In the genomic region with DNA sequence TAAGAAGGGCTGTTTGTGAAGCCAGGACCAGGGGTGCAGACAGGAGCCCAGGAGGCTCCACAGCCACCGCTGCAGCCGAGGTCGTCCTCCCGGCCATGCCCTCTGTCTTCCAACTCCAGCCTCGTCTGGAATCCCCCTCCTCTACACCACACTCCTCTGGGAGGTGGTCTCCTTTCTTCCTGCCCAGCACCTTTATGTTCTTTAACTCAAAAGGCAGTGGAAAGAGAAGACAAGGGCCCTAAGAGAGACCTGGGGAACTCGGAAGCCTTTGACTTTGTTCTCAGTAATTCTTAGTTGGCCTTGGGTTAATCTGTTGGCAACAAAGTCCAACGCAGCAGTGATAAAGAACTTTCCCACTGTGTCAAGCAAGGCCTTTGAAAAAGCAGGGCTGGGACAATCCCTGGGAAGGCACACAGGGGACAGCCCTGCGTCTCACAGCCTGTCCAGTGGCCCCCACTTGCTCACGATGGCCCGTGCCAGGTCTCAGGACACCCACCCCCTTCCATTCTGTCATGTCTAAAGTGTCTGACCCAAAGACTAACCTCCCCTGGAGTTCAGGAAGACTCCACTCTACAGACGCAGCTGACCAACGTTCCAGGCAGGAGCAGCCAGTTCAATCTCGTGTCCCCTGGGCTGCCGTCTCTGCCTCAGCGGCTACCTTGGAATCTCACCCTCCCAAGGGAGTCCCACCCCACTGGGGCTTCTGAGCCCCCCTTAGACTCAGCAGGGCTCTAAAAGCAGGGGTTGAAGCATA, we compare ENCODE assay signal across 18 cellular contexts. TPM values are rescaled to one million over a fixed set of nuclear protein-coding genes. Genes with fewer than 3 reads are reported as not detected.
A peak's percentile ranks its signal among the peaks of the same experiment; 100 is the strongest.
DNase-seq lines count a peak whose midpoint lies in the region; ATAC-seq and TF ChIP-seq lines count a peak whose summit lies in the region.
"Had no signal": no experiment of that assay in that cellular context is flagged by ENCODE, and none has a peak within 500 bp of the region (broad histone marks: within the 10 kb centered on the region; RNA-seq: fewer than 3 reads in every experiment).

No MANE protein-coding gene starts in this region.

- H4K20me1 ChIP-seq in osteoblast (ENCODE audit: insufficient read depth, low read length) = no peaks in the 10 kb centered on the region
- H4K20me1 ChIP-seq: BLaER1 had no signal

- no peak overlapping the region for H3K4me2 ChIP-seq in osteoblast (ENCODE audit: insufficient read depth, low read length)
- H3K4me2 ChIP-seq: BLaER1, GM23338 had no signal

- 84% methylated on average over 9 of the region's 15 CpGs; no CpG with 5 or more reads in 1 of the 2 donors for WGBS in gastroesophageal sphincter (ENCODE audit: low coverage in 1 of 2), 2 donors
- 20 to 24% methylated on average over 15 of the region's 15 CpGs for WGBS in aorta, 2 donors

- in situ Hi-C loops in G401 (cut with HindIII; ENCODE audit: low sequenced_read_pairs) = no loop called here

- DNase-seq in left ventricle myocardium inferior (no peak), left cardiac atrium (no peak), osteoblast (ENCODE audit: insufficient read length, low spot score, missing footprints) (no peak), aorta (no peak), NCI-H82 (lab: John Stamatoyannopoulos, UW) (no peak), G401 (ENCODE audit: low spot score) (no peak), NCI-H1092 treated with DMSO at 0.1 percent for 48 hours (lab: John Stamatoyannopoulos, UW) (no peak)
- DNase-seq: activated CD4-positive, alpha-beta T cell treated with anti-CD3 and anti-CD28 coated beads, Interleukin-2, amount 50 U/mL, for 48 hours; amygdala; islet precursor cell; NCI-H1092; NCI-H524 treated with DMSO at 0.1 percent for 48 hours; SJCRH30 had no signal

- TF ChIP-seq EP300 in gastroesophageal sphincter (IDR thresholded peaks at IDR 0.05) = no peak

- H3K4me3 ChIP-seq in left ventricle myocardium inferior (no peak overlapping the region), gastroesophageal sphincter (no peak overlapping the region), osteoblast (ENCODE audit: insufficient read depth, low read length) (no peak overlapping the region), aorta (ENCODE audit: low read length in 2 of 2) (no peak overlapping the region)
- H3K4me3 ChIP-seq: BLaER1, GM23338, SJCRH30 had no signal

- H2AFZ ChIP-seq in osteoblast (ENCODE audit: low read length) = peak overlapping the region; percentile 20
- H2AFZ ChIP-seq: GM23338 had no signal

- ATAC-seq in left cardiac atrium = no peak
- ATAC-seq in gastroesophageal sphincter = no peak
- ATAC-seq in aorta (ENCODE audit: low FRiP score) = no peak
- ATAC-seq: GM23338 had no signal

- intact Hi-C loops in left ventricle myocardium inferior (cut with micrococcal nuclease) (no loop called here), left cardiac atrium (cut with DNase I) (no loop called here), aorta (cut with DNase I) (loop anchor here in 1 of 2 donors (5.0 kb wide), 1 partner anchor 36 kb away; no protein-coding TSS in a partner anchor)

- peaks cover 44% of the 10 kb centered on the region for H3K4me1 ChIP-seq in left ventricle myocardium inferior
- peaks cover 3 to 40% (median 19%) of the 10 kb centered on the region in 3 donors for H3K4me1 ChIP-seq in gastroesophageal sphincter
- peaks cover 52% of the 10 kb centered on the region for H3K4me1 ChIP-seq in osteoblast (ENCODE audit: insufficient read depth, low read length)
- H3K4me1 ChIP-seq in aorta (ENCODE audit: control insufficient read depth in 1 of 2, insufficient read depth in 2 of 2, low read length in 2 of 2) = peaks cover 5 to 11% of the 10 kb centered on the region in 2 donors

- no peaks in the 10 kb centered on the region for H3K9me3 ChIP-seq in left ventricle myocardium inferior (replicated peaks)
- no peaks in the 10 kb centered on the region for H3K9me3 ChIP-seq in gastroesophageal sphincter
- H3K9me3 ChIP-seq in osteoblast (ENCODE audit: low read depth, low read length) = no peaks in the 10 kb centered on the region
- H3K9me3 ChIP-seq in aorta (ENCODE audit: control insufficient read depth, low read length) = no peaks in the 10 kb centered on the region
- H3K9me3 ChIP-seq: BLaER1, neutrophil, SJCRH30 had no signal

- TF ChIP-seq POLR2A in gastroesophageal sphincter (IDR thresholded peaks at IDR 0.05) = no peak

- H3K27ac ChIP-seq in left ventricle myocardium inferior (replicated peaks) = peak overlapping the region; percentile 40
- peak overlapping the region in 3 of 4 donors; percentile 34 to 78 (median 52) for H3K27ac ChIP-seq in gastroesophageal sphincter
- peak overlapping the region; percentile 75 for H3K27ac ChIP-seq in osteoblast (ENCODE audit: low read depth, low read length)
- peak overlapping the region; percentile 16 to 75 for H3K27ac ChIP-seq in aorta (ENCODE audit: low read depth in 1 of 2, low read length in 2 of 2)
- H3K27ac ChIP-seq: 22Rv1, BLaER1, neutrophil, SJCRH30 had no signal

- H3K27me3 ChIP-seq in left ventricle myocardium inferior (ENCODE audit: low read depth) (no peaks in the 10 kb centered on the region), gastroesophageal sphincter (no peaks in the 10 kb centered on the region), osteoblast (ENCODE audit: insufficient read depth, low read length) (no peaks in the 10 kb centered on the region), aorta (ENCODE audit: control insufficient read depth in 1 of 2, insufficient read depth in 2 of 2, low read length in 1 of 2) (no peaks in the 10 kb centered on the region)
- H3K27me3 ChIP-seq: BLaER1, neutrophil, SJCRH30 had no signal

- H3K79me2 ChIP-seq in osteoblast (ENCODE audit: insufficient read depth, low read length) = no peaks in the 10 kb centered on the region

- H3K36me3 ChIP-seq in left ventricle myocardium inferior (no peaks in the 10 kb centered on the region), gastroesophageal sphincter (no peaks in the 10 kb centered on the region), osteoblast (ENCODE audit: insufficient read depth, low read length) (no peaks in the 10 kb centered on the region), aorta (ENCODE audit: control insufficient read depth in 1 of 2, insufficient read depth in 2 of 2, low read length in 1 of 2) (no peaks in the 10 kb centered on the region)
- H3K36me3 ChIP-seq: BLaER1, neutrophil, SJCRH30 had no signal

- TF ChIP-seq CTCF in left ventricle myocardium inferior (IDR thresholded peaks at IDR 0.05; ENCODE audit: borderline replicate concordance) (no peak), gastroesophageal sphincter (IDR thresholded peaks at IDR 0.05) (no peak), osteoblast (IDR thresholded peaks at IDR 0.05; ENCODE audit: extremely low read depth, low read depth, low read length) (no peak)

RNA-seq across cellular contexts. Expression of a gene that starts 42.8 kb away (rescaled TPM):
- 23.2 TPM for total RNA-seq in left ventricle myocardium inferior
- 10 to 100 TPM; 13.4 to 18.8 TPM for total RNA-seq in left cardiac atrium
- 10 to 100 TPM; 14.7 to 23.7 (median 18.8) TPM for total RNA-seq in gastroesophageal sphincter
- 7.1 and 8.0 TPM in 2 replicates for total RNA-seq in osteoblast
- 1 to 10 TPM; 7.8 to 9.1 TPM for total RNA-seq in aorta
- 10 to 100 TPM; 11.8 to 13.6 TPM for polyA plus RNA-seq in aorta
- total RNA-seq in G401 (2014; rRNA removed; shearing (Covaris generic)) = not detected in 2 replicates

RNA-seq across cellular contexts. Expression of a gene that starts 54.8 kb away (rescaled TPM):
- total RNA-seq in left ventricle myocardium inferior (25.2 TPM), left cardiac atrium (10 to 100 TPM; 32.8 to 57.3 TPM), gastroesophageal sphincter (100 to 1,000 TPM in 3 of 4 donors, 10 to 100 TPM in 1; 78.3 to 182 (median 152) TPM), osteoblast (144 and 161 TPM in 2 replicates), aorta (100 to 1,000 TPM; 110 to 222 TPM)
- polyA plus RNA-seq in aorta = 100 to 1,000 TPM; 136 to 146 TPM
- total RNA-seq in G401 (2014; rRNA removed; shearing (Covaris generic)) = 1.4 and 2.1 TPM in 2 replicates
